14 cellular contexts compared by ENCODE assay signal in the genomic region with DNA sequence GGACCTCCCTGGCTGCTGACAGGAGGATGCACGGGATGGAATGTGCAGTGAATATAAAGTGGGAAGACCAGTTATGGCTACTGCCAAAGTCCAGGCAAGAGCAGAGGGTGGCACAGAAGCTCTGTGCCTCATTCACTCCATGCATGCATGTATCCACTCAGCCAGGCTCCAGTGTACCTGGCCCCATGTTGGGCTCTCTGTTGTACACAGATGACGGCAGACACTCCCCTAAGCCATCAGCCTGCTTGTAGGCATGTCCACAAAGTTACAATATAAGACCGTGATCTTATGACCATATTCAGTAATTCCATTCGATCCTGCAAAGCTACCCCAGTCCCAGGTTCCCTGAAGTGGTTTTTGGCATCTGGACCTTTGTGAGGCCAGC.
"Had no signal": no experiment of that assay in that cellular context is flagged by ENCODE, and none has a peak within 500 bp of the region (broad histone marks: within the 10 kb centered on the region; RNA-seq: fewer than 3 reads in every experiment).

No MANE protein-coding gene starts in this region.

- H3K4me3 ChIP-seq: esophagus muscularis mucosa, ovary, suprapubic skin, upper lobe of left lung had no signal

- H3K36me3 ChIP-seq: ovary, suprapubic skin had no signal

- H3K27ac Mint-ChIP-seq: nephron progenitor cell, T-helper 17 cell, WTC11 had no signal

- H3K9me3 Mint-ChIP-seq: nephron progenitor cell, WTC11 had no signal

- H3K27me3 ChIP-seq: esophagus muscularis mucosa, ovary, suprapubic skin, upper lobe of left lung had no signal

- H3K9me3 ChIP-seq: esophagus muscularis mucosa, ovary, suprapubic skin, upper lobe of left lung had no signal

- ATAC-seq: T-helper 17 cell, WTC11 had no signal

- H3K36me3 Mint-ChIP-seq: WTC11 had no signal

- H3K4me3 Mint-ChIP-seq: activated T-helper 1 cell treated with anti-CD3 and anti-CD28 coated beads, Interleukin-12 subunit alpha, Interleukin-12 subunit beta, Interleukin-2, Interleukin-4 antibody, amounts not matched to agents 30 ng/mL and 10 ng/mL and 1 ng/mL, durations not matched to agents 14 hours and 24 hours and 36 hours; nephron progenitor cell; WTC11 had no signal

- H3K27me3 Mint-ChIP-seq: T-helper 17 cell had no signal

- H3K27ac ChIP-seq: esophagus muscularis mucosa, ovary, suprapubic skin had no signal

- DNase-seq: activated CD4-positive, alpha-beta T cell treated with anti-CD3 and anti-CD28 coated beads for 48 hours; activated CD8-positive, alpha-beta memory T cell treated with anti-CD3 and anti-CD28 coated beads for 24 hours; activated naive CD4-positive, alpha-beta T cell; hippocampal formation; nephron progenitor cell; ovary; stimulated activated CD4-positive, alpha-beta T cell treated with anti-CD3 and anti-CD28 coated beads, Interleukin-4, amount 100 ng/mL, for 1 hour; stimulated activated naive CD4-positive, alpha-beta T cell treated with Interleukin-2 at 50 U/mL for 16 hours; T-helper 17 cell; upper lobe of left lung had no signal
